In genomic region chr6:95848717-95849116, GRCh38 we compare ENCODE assay signal across 1 cellular context.
TF ChIP-seq lines count a peak whose summit lies in the region.

No MANE protein-coding gene starts in this region.

TF ChIP-seq in GM23338, 12 proteins besides CTCF, POLR2A, EP300 and RAD21 (continued from another document):
- no peak for TF ChIP-seq REST (IDR thresholded peaks at IDR 0.05; ENCODE audit: unreplicated experiment)
- TF ChIP-seq EZH2 (IDR thresholded peaks at IDR 0.05; ENCODE audit: low read depth, unreplicated experiment) = no peak
- TF ChIP-seq POLR2AphosphoS5 (IDR thresholded peaks at IDR 0.05; ENCODE audit: low read depth) = no peak
TF ChIP-seq in GM23338: peak in this region for 0.
